In genomic region chr2:15352363-15352762, GRCh38 we compare ENCODE assay signal across 27 cellular contexts.
"Had no signal": no experiment of that assay in that cellular context is flagged by ENCODE, and none has a peak within 500 bp of the region (broad histone marks: within the 10 kb centered on the region; RNA-seq: fewer than 3 reads in every experiment).

No MANE protein-coding gene starts in this region.

- H3K27me3 ChIP-seq: left lung, pancreas, sigmoid colon, spleen, suprapubic skin, tibial artery, upper lobe of right lung, uterus had no signal

- H3K9me3 ChIP-seq: left lung, pancreas, prostate gland, sigmoid colon, spleen, suprapubic skin, thoracic aorta, tibial artery, upper lobe of right lung, uterus had no signal

- H3K4me1 ChIP-seq: left lung, pancreas, prostate gland, spleen, tibial artery, upper lobe of right lung, uterus had no signal

- ATAC-seq: left colon; left lung; naive thymus-derived CD4-positive, alpha-beta T cell; natural killer cell treated with Interleukin-12 subunit alpha and Interleukin-12 subunit beta and Interleukin-15 and Interleukin-18, amount 100 ng/mL, for 72 hours; pancreas; right cardiac atrium; stimulated activated effector memory CD8-positive, alpha-beta T cell treated with anti-CD3 and anti-CD28 coated beads, Interleukin-12 subunit alpha, Interleukin-12 subunit beta, amount 100 ng/mL, for 72 hours; upper lobe of right lung had no signal

- FAIRE-seq: islet of Langerhans, kidney, pancreas, small intestine had no signal

- H3K4me3 ChIP-seq: left lung, lung, pancreas, prostate gland, sigmoid colon, spleen, suprapubic skin, thoracic aorta, tibial artery, upper lobe of right lung, uterus had no signal

- H3K27ac ChIP-seq: left lung, pancreas, prostate gland, sigmoid colon, spleen, suprapubic skin, thoracic aorta, tibial artery, upper lobe of right lung, uterus had no signal

- DNase-seq: hypothalamus; immature natural killer cell; kidney; left colon; left lung; mesendoderm; naive thymus-derived CD4-positive, alpha-beta T cell; nucleus accumbens; posterior cingulate gyrus; retina; right cardiac atrium; sigmoid colon; small intestine; spleen; stimulated activated CD4-positive, alpha-beta T cell treated with anti-CD3 and anti-CD28 coated beads, Interleukin-4, amount 100 ng/mL, for 24 hours; stimulated activated naive CD4-positive, alpha-beta T cell; tibial artery; upper lobe of right lung; uterus had no signal

- H3K36me3 ChIP-seq: prostate gland, thoracic aorta, uterus had no signal
